ENCODE assay signal across 13 cellular contexts in genomic region chr6:116047173-116047933, GRCh38. TPM values are rescaled to one million over a fixed set of nuclear protein-coding genes. Genes with fewer than 3 reads are reported as not detected.
A peak's percentile ranks its signal among the peaks of the same experiment; 100 is the strongest.
DNase-seq lines count a peak whose midpoint lies in the region; ATAC-seq and TF ChIP-seq lines count a peak whose summit lies in the region.
"Had no signal": no experiment of that assay in that cellular context is flagged by ENCODE, and none has a peak within 500 bp of the region (broad histone marks: within the 10 kb centered on the region; RNA-seq: fewer than 3 reads in every experiment).

No MANE protein-coding gene starts in this region.

- H3K18ac ChIP-seq in mesendoderm (ENCODE audit: low read length): no peak overlapping the region

- no peak overlapping the region for H4K8ac ChIP-seq in mesendoderm (ENCODE audit: low read depth, low read length)

- H2AK5ac ChIP-seq in mesendoderm (ENCODE audit: low read length): no peak overlapping the region

- H3K4me1 ChIP-seq in mesendoderm (ENCODE audit: control insufficient read depth, low read depth, low read length): no peaks in the 10 kb centered on the region
- H3K4me1 ChIP-seq: SJSA1 had no signal

- no peaks in the 10 kb centered on the region for H3K79me1 ChIP-seq in mesendoderm (ENCODE audit: low read length)

- H2BK120ac ChIP-seq in mesendoderm (ENCODE audit: low read depth, low read length): no peak overlapping the region

- H3K27me3 ChIP-seq in mesendoderm (ENCODE audit: insufficient read depth, low read length, poor library complexity): no peaks in the 10 kb centered on the region
- H3K27me3 ChIP-seq: esophagus squamous epithelium, SJSA1 had no signal

- H3K23ac ChIP-seq in mesendoderm (ENCODE audit: low read length): no peak overlapping the region

- no peak for TF ChIP-seq CTCF in choroid plexus epithelial cell (conservative IDR thresholded peaks at IDR 0.05; ENCODE audit: low read depth, low read length)

- H3K9ac ChIP-seq in mesendoderm (ENCODE audit: low read length): no peak overlapping the region

- no peak overlapping the region for H3K4ac ChIP-seq in mesendoderm (ENCODE audit: low read depth, low read length)

- H3K36me3 ChIP-seq in mesendoderm (ENCODE audit: control insufficient read depth, insufficient read depth, low read length): no peaks in the 10 kb centered on the region
- H3K36me3 ChIP-seq: esophagus squamous epithelium, SJSA1 had no signal

- ATAC-seq in GM21526 (IDR thresholded peaks at IDR 0.05; ENCODE audit: low FRiP score, unreplicated experiment) (peak; percentile 87), HG03432 (IDR thresholded peaks at IDR 0.05; ENCODE audit: unreplicated experiment) (peak; percentile 95), HG03108 (IDR thresholded peaks at IDR 0.05; ENCODE audit: unreplicated experiment) (no peak)

- H2BK5ac ChIP-seq in mesendoderm (ENCODE audit: low read length): no peak overlapping the region

- H3K4me3 ChIP-seq in choroid plexus epithelial cell (ENCODE audit: low read depth, low read length) (no peak overlapping the region), mesendoderm (ENCODE audit: low read length) (no peak overlapping the region)
- H3K4me3 ChIP-seq: esophagus squamous epithelium, SJSA1 had no signal

- H3K27ac ChIP-seq in mesendoderm (ENCODE audit: low read depth, low read length): no peak overlapping the region
- H3K27ac ChIP-seq: HL-60, SJSA1 had no signal

- H4K5ac ChIP-seq in mesendoderm (ENCODE audit: low read length): no peak overlapping the region

- WGBS in mesendoderm (ENCODE audit: extremely low coverage, insufficient coverage, low lambda C conversion rate): no CpG with 5 or more reads among the region's 3 CpGs

- no peak overlapping the region for H2BK15ac ChIP-seq in mesendoderm (replicated peaks; ENCODE audit: low read depth)

- peak; percentile 71 for DNase-seq in EH (ENCODE audit: low read depth)
- peak; percentile 24 for DNase-seq in choroid plexus epithelial cell (ENCODE audit: low read depth)
- no peak for DNase-seq in mesendoderm
- no peak for DNase-seq in GOT3 (lab: John Stamatoyannopoulos, UW)
- no peak for DNase-seq in NCI-H2081 treated with DMSO at 0.1 percent for 48 hours (lab: John Stamatoyannopoulos, UW)
- DNase-seq: activated naive CD4-positive, alpha-beta T cell treated with anti-CD3 and anti-CD28 coated beads for 36 hours; CD8-positive, alpha-beta memory T cell; esophagus squamous epithelium had no signal

- H3K4me2 ChIP-seq in mesendoderm (ENCODE audit: low read length): no peak overlapping the region

- H3K79me2 ChIP-seq in mesendoderm (ENCODE audit: control insufficient read depth, insufficient read depth, low read length): no peaks in the 10 kb centered on the region

- no peak overlapping the region for H3K56ac ChIP-seq in mesendoderm (ENCODE audit: low read length)

RNA-seq across cellular contexts. Expression of gene FRK, which starts 13.3 kb away (rescaled TPM):
- 0.06 TPM for polyA plus RNA-seq in mesendoderm (2013, experiment 1 of 2)
- 0.04 TPM for polyA plus RNA-seq in mesendoderm (2013, experiment 2 of 2)
- polyA plus RNA-seq: CD8-positive, alpha-beta memory T cell had no signal

RNA-seq across cellular contexts. Expression of gene NT5DC1, which starts 53.3 kb away (rescaled TPM):
- polyA plus RNA-seq in mesendoderm (2013, experiment 1 of 2): 13.3 TPM
- polyA plus RNA-seq in mesendoderm (2013, experiment 2 of 2): 13.7 TPM

Comparison
In these comparisons a context has a peak if more than half of its experiments do, and no peak if none do; other contexts are left out.
1. DNase-seq: peak in EH (single experiment) and choroid plexus epithelial cell (single experiment); none in mesendoderm (single experiment), GOT3 (single experiment) and NCI-H2081 treated with DMSO at 0.1 percent for 48 hours (single experiment).